Comparison of ENCODE assay signal across 29 cellular contexts in the genomic region with DNA sequence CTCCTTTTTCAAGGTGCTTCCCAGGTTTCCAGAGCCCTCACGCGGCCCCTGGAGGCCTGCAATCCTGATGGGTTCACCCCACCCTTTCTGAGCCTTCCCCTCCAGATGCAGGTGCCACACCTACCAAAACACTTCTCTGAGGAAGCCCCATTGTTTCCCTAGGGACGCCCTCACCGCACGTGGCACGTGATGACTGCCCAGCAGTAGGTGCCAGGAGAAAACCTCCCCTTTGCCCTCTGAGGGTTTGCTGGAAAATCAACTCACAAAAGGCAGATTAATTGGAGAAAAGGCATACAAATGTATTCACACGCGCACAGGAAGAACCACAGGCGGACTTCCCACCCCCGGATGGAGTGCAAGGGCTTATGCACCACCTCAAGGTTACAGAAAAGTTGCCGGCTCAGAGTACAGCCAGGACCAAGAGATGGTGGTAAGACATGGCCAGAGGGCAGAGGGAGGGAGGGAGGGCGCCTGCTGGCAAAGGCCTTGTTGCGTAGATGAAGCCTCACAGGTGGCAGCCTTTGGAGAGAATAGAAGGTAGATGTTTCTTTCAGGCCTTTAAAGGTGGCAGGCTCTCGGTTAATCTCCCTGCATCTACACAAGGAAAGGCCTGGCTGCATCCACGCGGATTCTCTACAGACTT.
DNase-seq lines count a peak whose midpoint lies in the region; ATAC-seq and TF ChIP-seq lines count a peak whose summit lies in the region.
"Had no signal": no experiment of that assay in that cellular context is flagged by ENCODE, and none has a peak within 500 bp of the region (broad histone marks: within the 10 kb centered on the region; RNA-seq: fewer than 3 reads in every experiment).

No MANE protein-coding gene starts in this region.

- H3K18ac ChIP-seq in H9 (ENCODE audit: insufficient read length, low read depth, low read length) = no peak overlapping the region

- H3K4me2 ChIP-seq in BLaER1 treated with 17β-estradiol and CSF1 and Interleukin-3, amounts not matched to agents 10 nM and 100 nM = peak overlapping the region in 10 of 11 experiments; percentile 11 to 86 (median 72); a peak in 18 of 22 replicates
- H3K4me2 ChIP-seq in H9 (ENCODE audit: insufficient read depth, insufficient read length, low read length) = no peak overlapping the region
- H3K4me2 ChIP-seq: SK-N-SH had no signal

- H4K8ac ChIP-seq in H9 (replicated peaks; ENCODE audit: insufficient read length, low read depth, low read length) = no peak overlapping the region

- no peak overlapping the region for H2BK15ac ChIP-seq in H9 (ENCODE audit: low read depth, low read length)

- no CpG with 5 or more reads among the region's 16 CpGs for WGBS in H9 (ENCODE audit: extremely low coverage, insufficient read length, low lambda C conversion rate)
- WGBS in lung, 2 donors = 83 to 93% methylated on average over 16 of the region's 16 CpGs

- no peaks in the 10 kb centered on the region for H4K20me1 ChIP-seq in BLaER1 treated with 17β-estradiol and CSF1 and Interleukin-3, amounts not matched to agents 10 nM and 100 nM
- H4K20me1 ChIP-seq in H9 (ENCODE audit: control insufficient read depth, insufficient read depth, insufficient read length) = no peaks in the 10 kb centered on the region

- no peak overlapping the region for H3K4me3 ChIP-seq in BLaER1 treated with 17β-estradiol and CSF1 and Interleukin-3, amounts not matched to agents 10 nM and 100 nM
- no peak overlapping the region for H3K4me3 ChIP-seq in lung
- H3K4me3 ChIP-seq: left ventricle myocardium inferior, thoracic aorta had no signal

- peaks cover 0 to 48% (median 41%) of the 10 kb centered on the region in 10 experiments; a peak in 18 of 20 replicates for H3K4me1 ChIP-seq in BLaER1 treated with 17β-estradiol and CSF1 and Interleukin-3, amounts not matched to agents 10 nM and 100 nM
- H3K4me1 ChIP-seq in H9 (ENCODE audit: insufficient read depth, low read length) (peaks cover 2% of the 10 kb centered on the region; the same call in 1 of the 2 replicates), lung (ENCODE audit: control insufficient read depth in 2 of 2, insufficient read depth in 2 of 2, low read length in 2 of 2) (no peaks in the 10 kb centered on the region)
- H3K4me1 ChIP-seq: BE2C, left ventricle myocardium inferior had no signal

- H3K36me3 Mint-ChIP-seq in H9 (ENCODE audit: insufficient read depth in 1 of 3, low read depth in 3 of 3) = no peaks in the 10 kb centered on the region
- H3K36me3 Mint-ChIP-seq: activated naive CD4-positive, alpha-beta T cell treated with anti-CD3 and anti-CD28 coated beads, Interleukin-2, amount 50 U/mL, for 24 hours had no signal

- no peak overlapping the region for H4K5ac ChIP-seq in H9 (ENCODE audit: insufficient read length, low read depth, low read length)

- no peak overlapping the region for H2BK20ac ChIP-seq in H9 (ENCODE audit: low read depth, low read length, poor library complexity, severe bottlenecking)

- peak; percentile 31 for DNase-seq in H9
- peak; percentile 84 for DNase-seq in NCI-H2171 treated with DMSO at 0.1 percent for 48 hours (lab: John Stamatoyannopoulos, UW)
- peak; percentile 26 for DNase-seq in lung (ENCODE audit: low spot score)
- no peak for DNase-seq in NCI-H226
- no peak for DNase-seq in NCI-H2081 (lab: John Stamatoyannopoulos, UW)
- DNase-seq in islet precursor cell = no peak
- DNase-seq: ACHN; activated CD4-positive, alpha-beta T cell treated with anti-CD3 and anti-CD28 coated beads, Interleukin-2, amount 50 U/mL, for 48 hours; activated CD4-positive, CD25-positive, alpha-beta regulatory T cell; amniotic stem cell; BE2C; brain microvascular endothelial cell; cerebellar nuclear complex; dermis blood vessel endothelial cell; DMS53; endodermal cell; foreskin fibroblast; IMR-90; left ventricle myocardium inferior; SK-N-SH; stimulated activated CD4-positive, alpha-beta T cell treated with anti-CD3 and anti-CD28 coated beads, Interleukin-12 subunit alpha, Interleukin-12 subunit beta, amount 100 ng/mL, for 4 hours; stimulated activated CD4-positive, alpha-beta T cell treated with anti-CD3 and anti-CD28 coated beads, Interleukin-2, amount 100 ng/mL, for 48 hours; stimulated activated naive CD8-positive, alpha-beta T cell treated with anti-CD3 and anti-CD28 coated beads, Interleukin-15, amount 100 ng/mL, for 72 hours had no signal

- H3T11ph ChIP-seq in H9 (ENCODE audit: low read length) = no peak overlapping the region

- no peak for ATAC-seq in lung (ENCODE audit: insufficient read depth, low FRiP score)
- ATAC-seq: esophagus mucosa, sciatic nerve had no signal

- H3K27ac ChIP-seq in BLaER1 treated with 17β-estradiol and CSF1 and Interleukin-3, amounts not matched to agents 10 nM and 100 nM = no peak overlapping the region
- H3K27ac ChIP-seq in H9 (ENCODE audit: insufficient read length, low read depth, low read length) = no peak overlapping the region
- no peak overlapping the region for H3K27ac ChIP-seq in lung (ENCODE audit: low read depth in 1 of 2, low read length in 1 of 2)
- H3K27ac ChIP-seq: brain microvascular endothelial cell, left ventricle myocardium inferior, thoracic aorta had no signal

- H3K23ac ChIP-seq in H9 (ENCODE audit: insufficient read length, low read depth, low read length) = no peak overlapping the region

- H3K9me3 Mint-ChIP-seq in H9 = no peaks in the 10 kb centered on the region; a peak in 1 of 5 replicates
- H3K9me3 Mint-ChIP-seq: activated naive CD4-positive, alpha-beta T cell treated with anti-CD3 and anti-CD28 coated beads, Interleukin-2, amount 50 U/mL, for 24 hours; endodermal cell; T-helper 1 cell treated with Interleukin-12 subunit alpha and Interleukin-12 subunit beta and Interleukin-4 antibody, amounts not matched to agents 30 μg/mL and 1 μg/mL, for 36 hours had no signal

- no peaks in the 10 kb centered on the region for H3K79me1 ChIP-seq in H9 (ENCODE audit: insufficient read depth, low read depth, low read length, poor library complexity, severe bottlenecking)

- H2BK12ac ChIP-seq in H9 (ENCODE audit: insufficient read length, low read depth, low read length) = no peak overlapping the region

- no peaks in the 10 kb centered on the region for H3K36me3 ChIP-seq in BLaER1 treated with 17β-estradiol and CSF1 and Interleukin-3, amounts not matched to agents 10 nM and 100 nM
- H3K36me3 ChIP-seq in lung (ENCODE audit: control insufficient read depth in 2 of 2, insufficient read depth in 2 of 2, low read length in 2 of 2) = no peaks in the 10 kb centered on the region
- H3K36me3 ChIP-seq: BE2C, brain microvascular endothelial cell, left ventricle myocardium inferior, thoracic aorta had no signal

- no peak overlapping the region for H2AFZ ChIP-seq in H9 (ENCODE audit: low read length)

- peaks cover 3% of the 10 kb centered on the region; the same call in 1 of the 2 replicates for H3K27me3 Mint-ChIP-seq in H9 (ENCODE audit: low read depth)

- no peaks in the 10 kb centered on the region for H3K27me3 ChIP-seq in BLaER1 treated with 17β-estradiol and CSF1 and Interleukin-3, amounts not matched to agents 10 nM and 100 nM
- H3K27me3 ChIP-seq in H9 (ENCODE audit: insufficient read depth, low read length) (no peaks in the 10 kb centered on the region), lung (ENCODE audit: control insufficient read depth, insufficient read depth) (no peaks in the 10 kb centered on the region)
- H3K27me3 ChIP-seq: BE2C, brain microvascular endothelial cell had no signal

- no peak overlapping the region for H3K14ac ChIP-seq in H9 (ENCODE audit: insufficient read depth, low read length)

- H3K79me2 ChIP-seq in H9 (ENCODE audit: insufficient read depth, low read length) = no peaks in the 10 kb centered on the region

- no peak overlapping the region for H4K91ac ChIP-seq in H9 (ENCODE audit: insufficient read length, low read depth, low read length)

- H3K4ac ChIP-seq in H9 (ENCODE audit: low read depth, low read length) = no peak overlapping the region

- H2BK5ac ChIP-seq in H9 (ENCODE audit: insufficient read length, low read length) = no peak overlapping the region

- H3K56ac ChIP-seq in H9 (ENCODE audit: insufficient read length, low read depth, low read length) = no peak overlapping the region

- H3K9ac ChIP-seq in BLaER1 treated with 17β-estradiol and CSF1 and Interleukin-3, amounts not matched to agents 10 nM and 100 nM = no peak overlapping the region; a peak in 1 of 22 replicates
- no peak overlapping the region for H3K9ac ChIP-seq in H9 (ENCODE audit: extremely low read depth, insufficient read length, low read length)
- H3K9ac ChIP-seq: SK-N-SH had no signal

- no peak overlapping the region for H3K4me3 Mint-ChIP-seq in H9
- H3K4me3 Mint-ChIP-seq: activated naive CD4-positive, alpha-beta T cell treated with anti-CD3 and anti-CD28 coated beads, Interleukin-2, amount 50 U/mL, for 24 hours; endodermal cell; stimulated activated naive CD8-positive, alpha-beta T cell treated with anti-CD3 and anti-CD28 coated beads, Interleukin-15, amount 100 ng/mL, for 72 hours; T-helper 1 cell treated with Interleukin-12 subunit alpha and Interleukin-12 subunit beta and Interleukin-4 antibody, amounts not matched to agents 30 μg/mL and 1 μg/mL, for 36 hours had no signal

- TF ChIP-seq CTCF in H9 (conservative IDR thresholded peaks at IDR 0.05) (no peak), lung (IDR thresholded peaks at IDR 0.05; ENCODE audit: control extremely low read depth, extremely low read depth) (no peak)

- no peak overlapping the region for H2BK120ac ChIP-seq in H9 (ENCODE audit: low read depth, low read length, poor library complexity, severe bottlenecking)

- H3K27ac Mint-ChIP-seq in H9 = peak overlapping the region in 2 of 3 experiments; percentile 75 to 92; a peak in 3 of 7 replicates
- H3K27ac Mint-ChIP-seq: activated naive CD4-positive, alpha-beta T cell treated with anti-CD3 and anti-CD28 coated beads, Interleukin-2, amount 50 U/mL, for 24 hours; endodermal cell; stimulated activated naive CD8-positive, alpha-beta T cell treated with anti-CD3 and anti-CD28 coated beads, Interleukin-15, amount 100 ng/mL, for 72 hours; T-helper 1 cell treated with Interleukin-12 subunit alpha and Interleukin-12 subunit beta and Interleukin-4 antibody, amounts not matched to agents 30 μg/mL and 1 μg/mL, for 36 hours had no signal

- no peaks in the 10 kb centered on the region for H3K23me2 ChIP-seq in H9 (ENCODE audit: insufficient read length, low read depth, low read length, poor library complexity, severe bottlenecking)

- H3K9me3 ChIP-seq in BLaER1 treated with 17β-estradiol and CSF1 and Interleukin-3, amounts not matched to agents 10 nM and 100 nM (replicated peaks in 1 of 11) = no peaks in the 10 kb centered on the region
- H3K9me3 ChIP-seq in H9 (ENCODE audit: control insufficient read depth, low read depth, low read length) (no peaks in the 10 kb centered on the region), lung (ENCODE audit: control insufficient read depth in 2 of 2, insufficient read depth in 1 of 2, low read length in 1 of 2) (no peaks in the 10 kb centered on the region)
- H3K9me3 ChIP-seq: BE2C, left ventricle myocardium inferior, SK-N-SH, thoracic aorta had no signal

- no peak overlapping the region for H2AK5ac ChIP-seq in H9 (ENCODE audit: insufficient read length, low read length)

- H3K4me1 Mint-ChIP-seq in H9 = peaks cover 31 to 36% of the 10 kb centered on the region in 2 experiments
- H3K4me1 Mint-ChIP-seq: activated naive CD4-positive, alpha-beta T cell treated with anti-CD3 and anti-CD28 coated beads, Interleukin-2, amount 50 U/mL, for 24 hours; endodermal cell; stimulated activated naive CD8-positive, alpha-beta T cell treated with anti-CD3 and anti-CD28 coated beads, Interleukin-15, amount 100 ng/mL, for 72 hours had no signal

Comparison
In these comparisons a context has a peak if more than half of its experiments do, and no peak if none do; other contexts are left out.
1. DNase-seq: peak in H9 (single experiment), NCI-H2171 treated with DMSO at 0.1 percent for 48 hours (single experiment) and lung (single experiment); none in NCI-H226 (single experiment), NCI-H2081 (0 of 2) and islet precursor cell (single experiment).